ENCODE assay signal across 17 cellular contexts in genomic region chr15:42730135-42730534, GRCh38. TPM values are rescaled to one million over a fixed set of nuclear protein-coding genes. Genes with fewer than 3 reads are reported as not detected.
DNase-seq lines count a peak whose midpoint lies in the region; TF ChIP-seq lines count a peak whose summit lies in the region.
"Had no signal": no experiment of that assay in that cellular context is flagged by ENCODE, and none has a peak within 500 bp of the region (broad histone marks: within the 10 kb centered on the region; RNA-seq: fewer than 3 reads in every experiment).

No MANE protein-coding gene starts in this region.

- H3K4me3 Mint-ChIP-seq in glutamatergic neuron (ENCODE audit: unreplicated experiment), result peak overlapping the region; percentile 58
- H3K4me3 Mint-ChIP-seq: CD4-positive, alpha-beta T cell had no signal

- DNase-seq in NOMO-1 treated with dmso at 0.1 percent for 144 hours (lab: John Stamatoyannopoulos, UW; ENCODE audit: unreplicated experiment), result peak; percentile 9
- no peak for DNase-seq in NOMO-1 treated with DMSO at 0.1 percent for 48 hours (lab: John Stamatoyannopoulos, UW; ENCODE audit: unreplicated experiment)
- DNase-seq in GM13976 (ENCODE audit: low spot score), result peak; percentile 26
- DNase-seq in MV-4-11 (lab: John Stamatoyannopoulos, UW), result peak; percentile 71
- no peak for DNase-seq in glutamatergic neuron
- no peak for DNase-seq in stimulated activated naive CD4-positive, alpha-beta T cell (lab: John Stamatoyannopoulos, UW)
- no peak for DNase-seq in activated effector memory CD4-positive, alpha-beta T cell treated with Interleukin-2 at 50 U/mL for 16 hours
- DNase-seq in NCI-H2029 treated with DMSO at 0.1 percent for 48 hours (lab: John Stamatoyannopoulos, UW), result no peak
- DNase-seq: 8988T; BE2C; Calu3; CD4-positive, alpha-beta T cell; DMS53; NCI-H187; NCI-H446; NCI-H69; PC-9 had no signal

- H3K27ac Mint-ChIP-seq in glutamatergic neuron (ENCODE audit: unreplicated experiment), result peak overlapping the region; percentile 80
- H3K27ac Mint-ChIP-seq: CD4-positive, alpha-beta T cell had no signal

- no peaks in the 10 kb centered on the region for H3K36me3 Mint-ChIP-seq in glutamatergic neuron (ENCODE audit: unreplicated experiment)

- in situ Hi-C loops in GM13976 (cut with MboI; ENCODE audit: low sequenced_read_pairs, unreplicated experiment), result no loop called here

- H3K9me3 Mint-ChIP-seq in glutamatergic neuron (ENCODE audit: unreplicated experiment), result peaks cover 17% of the 10 kb centered on the region
- H3K9me3 Mint-ChIP-seq: CD4-positive, alpha-beta T cell had no signal

- H3K4me1 Mint-ChIP-seq in glutamatergic neuron (ENCODE audit: low read depth, unreplicated experiment), result peaks cover 34% of the 10 kb centered on the region

- H3K27me3 Mint-ChIP-seq in glutamatergic neuron (ENCODE audit: unreplicated experiment), result peaks cover 14% of the 10 kb centered on the region
- H3K27me3 Mint-ChIP-seq: CD4-positive, alpha-beta T cell had no signal

- TF ChIP-seq CTCF in GM13976 (IDR thresholded peaks at IDR 0.05; ENCODE audit: borderline replicate concordance, control extremely low read depth, extremely low read depth, insufficient read depth, missing control alignments) (no peak), glutamatergic neuron (IDR thresholded peaks at IDR 0.05; ENCODE audit: partially characterized antibody, unreplicated experiment) (no peak)

RNA-seq across cellular contexts. Expression of gene CDAN1, which starts 6.8 kb away (rescaled TPM):
- total RNA-seq in glutamatergic neuron (ENCODE audit: unreplicated experiment), result 20.6 TPM

Comparison
In these comparisons a context has a peak if more than half of its experiments do, and no peak if none do; other contexts are left out.
1. DNase-seq: peak in NOMO-1 treated with dmso at 0.1 percent for 144 hours (single experiment), GM13976 (single experiment) and MV-4-11 (single experiment); none in NOMO-1 treated with DMSO at 0.1 percent for 48 hours (single experiment), glutamatergic neuron (single experiment), stimulated activated naive CD4-positive, alpha-beta T cell (0 of 6), activated effector memory CD4-positive, alpha-beta T cell treated with Interleukin-2 at 50 U/mL for 16 hours (single experiment) and NCI-H2029 treated with DMSO at 0.1 percent for 48 hours (single experiment).